In the genomic region with DNA sequence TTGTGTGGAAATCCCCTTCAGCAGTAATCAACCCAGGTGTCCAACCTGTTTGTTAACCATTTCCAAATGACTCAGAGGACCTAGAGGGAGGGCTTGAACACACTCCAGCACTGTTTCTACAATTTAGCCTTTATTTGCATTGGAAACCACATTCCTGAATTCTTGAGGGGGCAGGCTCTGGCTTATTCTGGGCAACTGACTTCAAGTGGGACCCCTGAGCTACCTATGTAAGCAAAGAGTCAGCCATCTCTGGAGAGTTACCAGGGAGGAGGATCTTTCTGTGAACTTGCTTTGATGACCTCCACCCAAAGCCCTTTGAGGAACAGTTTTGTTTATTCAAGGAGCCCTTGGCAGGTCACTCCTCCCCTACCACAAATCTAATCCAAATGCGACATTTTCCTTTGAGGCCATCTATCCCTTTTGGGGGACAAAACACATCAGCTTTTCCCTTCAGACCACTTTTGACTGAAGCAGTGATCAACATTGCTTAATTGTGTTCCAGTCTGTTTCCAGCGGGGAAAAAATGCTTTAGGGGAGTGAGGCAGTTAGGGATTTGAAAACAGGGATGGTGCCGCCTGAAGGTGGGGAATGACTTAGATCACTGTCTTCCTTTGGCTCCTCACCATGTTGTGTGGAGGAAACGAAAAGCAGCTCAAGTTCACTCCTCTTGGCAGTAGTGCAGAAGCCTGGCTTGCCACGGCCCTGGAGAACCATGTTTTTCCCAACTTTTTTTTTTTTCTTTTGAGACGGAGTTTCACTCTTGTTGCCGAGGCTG, we compare ENCODE assay signal across 8 cellular contexts. TPM values are rescaled to one million over a fixed set of nuclear protein-coding genes. Genes with fewer than 3 reads are reported as not detected.
DNase-seq lines count a peak whose midpoint lies in the region; ATAC-seq, FAIRE-seq and TF ChIP-seq lines count a peak whose summit lies in the region.

No MANE protein-coding gene starts in this region.

- no peak overlapping the region for H2BK5ac ChIP-seq in neuronal stem cell (ENCODE audit: low read length)

- no peak overlapping the region for H3K14ac ChIP-seq in neuronal stem cell (ENCODE audit: low read length)

- peaks cover 12% of the 10 kb centered on the region for H3K36me3 Mint-ChIP-seq in type B pancreatic cell

- peak overlapping the region; percentile 74 for H3K4me3 Mint-ChIP-seq in type B pancreatic cell

- no peak overlapping the region for H3K9ac ChIP-seq in neuronal stem cell (ENCODE audit: low read depth, low read length, poor library complexity)

- H2BK120ac ChIP-seq in neuronal stem cell (ENCODE audit: low read depth, low read length), result no peak overlapping the region

- no peak overlapping the region for H3K23ac ChIP-seq in neuronal stem cell (ENCODE audit: low read depth, low read length, poor library complexity)

- no peaks in the 10 kb centered on the region for H3K9me3 Mint-ChIP-seq in type B pancreatic cell

- no peak for FAIRE-seq in bronchial epithelial cell (lab: Jason Lieb, UNC)

- H3K27ac Mint-ChIP-seq in type B pancreatic cell, result peak overlapping the region; percentile 97

- 8 to 14% methylated on average over 7 of the region's 7 CpGs for WGBS in lower leg skin, 2 donors
- WGBS in neuronal stem cell (ENCODE audit: extremely low coverage in 2 of 2, insufficient read length in 2 of 2, insufficient replicate concordance in 1 of 2), 2 donors, result no CpG with 5 or more reads among the region's 7 CpGs

- TF ChIP-seq POLR2A in lower leg skin (IDR thresholded peaks at IDR 0.05), result no peak

- intact Hi-C loops in lower leg skin (cut with DNase I; ENCODE audit: low total_unique reads), result no loop called here

- no peaks in the 10 kb centered on the region for H3K27me3 Mint-ChIP-seq in type B pancreatic cell

- no peak overlapping the region for H3K4ac ChIP-seq in neuronal stem cell (ENCODE audit: low read length)

- no peak overlapping the region for H3K18ac ChIP-seq in neuronal stem cell (ENCODE audit: low read length)

- TF ChIP-seq CTCF in bronchial epithelial cell (IDR thresholded peaks at IDR 0.05; ENCODE audit: insufficient read depth, low read length, severe bottlenecking) (no peak), lower leg skin (IDR thresholded peaks at IDR 0.05) (no peak), type B pancreatic cell (conservative IDR thresholded peaks at IDR 0.05) (no peak)

- no peak overlapping the region for H2BK15ac ChIP-seq in neuronal stem cell (ENCODE audit: low read length)

- no peaks in the 10 kb centered on the region for H3K9me3 ChIP-seq in neuronal stem cell (replicated peaks in 1 of 2; ENCODE audit: control insufficient read depth in 2 of 2, insufficient read depth in 1 of 2, low read depth in 1 of 2, low read length in 2 of 2)

- no peaks in the 10 kb centered on the region for H3K79me1 ChIP-seq in neuronal stem cell (ENCODE audit: low read depth, low read length)

- H2AK5ac ChIP-seq in neuronal stem cell (ENCODE audit: low read depth, low read length), result no peak overlapping the region

- no peak overlapping the region for H4K8ac ChIP-seq in neuronal stem cell (ENCODE audit: low read depth, low read length)

- H4K91ac ChIP-seq in neuronal stem cell (ENCODE audit: low read depth, low read length, poor library complexity), result no peak overlapping the region

- no peak overlapping the region for H3K4me3 ChIP-seq in bronchial epithelial cell (ENCODE audit: low read depth, low read length)
- H3K4me3 ChIP-seq in lower leg skin (ENCODE audit: low read depth, poor library complexity, severe bottlenecking), result no peak overlapping the region
- no peak overlapping the region for H3K4me3 ChIP-seq in neuronal stem cell (ENCODE audit: low read length in 2 of 2)

- H3K27me3 ChIP-seq in bronchial epithelial cell (ENCODE audit: control insufficient read depth, insufficient read depth, low read length) (no peaks in the 10 kb centered on the region), neuronal stem cell (ENCODE audit: control insufficient read depth in 3 of 3, insufficient read depth in 3 of 3, low read depth in 1 of 3, low read length in 3 of 3) (no peaks in the 10 kb centered on the region)

- DNase-seq in activated CD8-positive, alpha-beta memory T cell treated with anti-CD3 and anti-CD28 coated beads for 24 hours, result peak; percentile 70
- DNase-seq in activated CD8-positive, alpha-beta memory T cell treated with anti-CD3 and anti-CD28 coated beads, Interleukin-2, amount 50 U/mL, for 48 hours, result no peak
- DNase-seq in NCI-H774 (lab: John Stamatoyannopoulos, UW), result peak; percentile 78
- DNase-seq in bronchial epithelial cell (ENCODE audit: low read depth), result peak; percentile 98
- peak; percentile 86 to 91 for DNase-seq in lower leg skin (ENCODE audit: low spot score in 2 of 2)
- DNase-seq in type B pancreatic cell (ENCODE audit: extremely low spot score, unreplicated experiment), result no peak
- DNase-seq in neuronal stem cell (ENCODE audit: low spot score), result no peak

- peak; percentile 36 for ATAC-seq in HG02759 (IDR thresholded peaks at IDR 0.05; ENCODE audit: unreplicated experiment)

- no peak overlapping the region for H3K4me2 ChIP-seq in neuronal stem cell (ENCODE audit: insufficient read depth, low read length, poor library complexity, severe bottlenecking)

- H3K27ac ChIP-seq in neuronal stem cell (replicated peaks; ENCODE audit: low read length), result no peak overlapping the region

- no peak overlapping the region for H2BK12ac ChIP-seq in neuronal stem cell (ENCODE audit: low read length)

- peaks cover 39% of the 10 kb centered on the region for H3K4me1 Mint-ChIP-seq in type B pancreatic cell (ENCODE audit: unreplicated experiment)

- no peak overlapping the region for H2AFZ ChIP-seq in neuronal stem cell (ENCODE audit: low read length)

- H3K36me3 ChIP-seq in bronchial epithelial cell (ENCODE audit: control insufficient read depth, insufficient read depth, low read length) (no peaks in the 10 kb centered on the region), neuronal stem cell (replicated peaks in 1 of 2; ENCODE audit: control insufficient read depth in 2 of 2, insufficient read depth in 2 of 2, low read length in 2 of 2) (peaks cover 0 to 7% of the 10 kb centered on the region in 2 donors)

- H3K4me1 ChIP-seq in neuronal stem cell (ENCODE audit: control insufficient read depth in 2 of 2, insufficient read depth in 1 of 2, low read depth in 1 of 2, low read length in 2 of 2), result peaks cover 2 to 16% of the 10 kb centered on the region in 2 donors

RNA-seq across cellular contexts. Expression of gene TUBD1, which starts 46.2 kb away (rescaled TPM):
- total RNA-seq in bronchial epithelial cell (7.6 TPM in 2 replicates), lower leg skin (10 to 100 TPM in 2 of 4 donors, 1 to 10 TPM in 2; 8.2 to 22.5 (median 13.2) TPM), type B pancreatic cell (ENCODE audit: low replicate concordance) (8.0 and 16.7 TPM in 2 replicates)
- polyA plus RNA-seq in neuronal stem cell (2013, experiment 1 of 2), result 22.7 TPM
- 25.6 TPM for polyA plus RNA-seq in neuronal stem cell (2013, experiment 2 of 2)

RNA-seq across cellular contexts. Expression of gene RPS6KB1, which starts 46.3 kb away (rescaled TPM):
- total RNA-seq in bronchial epithelial cell, result 37.1 and 39.0 TPM in 2 replicates
- 10 to 100 TPM; 21.3 to 52.5 (median 28.2) TPM for total RNA-seq in lower leg skin
- total RNA-seq in type B pancreatic cell (ENCODE audit: low replicate concordance), result 38.2 and 38.8 TPM in 2 replicates
- polyA plus RNA-seq in neuronal stem cell (2013, experiment 1 of 2), result 15.0 TPM
- 15.7 TPM for polyA plus RNA-seq in neuronal stem cell (2013, experiment 2 of 2)

Comparison
In these comparisons a context has a peak if more than half of its experiments do, and no peak if none do; other contexts are left out.
1. DNase-seq: peak in activated CD8-positive, alpha-beta memory T cell treated with anti-CD3 and anti-CD28 coated beads for 24 hours (single experiment), NCI-H774 (single experiment), bronchial epithelial cell (single experiment) and lower leg skin (2 of 2); none in activated CD8-positive, alpha-beta memory T cell treated with anti-CD3 and anti-CD28 coated beads, Interleukin-2, amount 50 U/mL, for 48 hours (single experiment), type B pancreatic cell (single experiment) and neuronal stem cell (single experiment).